Comparison of ENCODE assay signal across 1 cellular context in the genomic region with DNA sequence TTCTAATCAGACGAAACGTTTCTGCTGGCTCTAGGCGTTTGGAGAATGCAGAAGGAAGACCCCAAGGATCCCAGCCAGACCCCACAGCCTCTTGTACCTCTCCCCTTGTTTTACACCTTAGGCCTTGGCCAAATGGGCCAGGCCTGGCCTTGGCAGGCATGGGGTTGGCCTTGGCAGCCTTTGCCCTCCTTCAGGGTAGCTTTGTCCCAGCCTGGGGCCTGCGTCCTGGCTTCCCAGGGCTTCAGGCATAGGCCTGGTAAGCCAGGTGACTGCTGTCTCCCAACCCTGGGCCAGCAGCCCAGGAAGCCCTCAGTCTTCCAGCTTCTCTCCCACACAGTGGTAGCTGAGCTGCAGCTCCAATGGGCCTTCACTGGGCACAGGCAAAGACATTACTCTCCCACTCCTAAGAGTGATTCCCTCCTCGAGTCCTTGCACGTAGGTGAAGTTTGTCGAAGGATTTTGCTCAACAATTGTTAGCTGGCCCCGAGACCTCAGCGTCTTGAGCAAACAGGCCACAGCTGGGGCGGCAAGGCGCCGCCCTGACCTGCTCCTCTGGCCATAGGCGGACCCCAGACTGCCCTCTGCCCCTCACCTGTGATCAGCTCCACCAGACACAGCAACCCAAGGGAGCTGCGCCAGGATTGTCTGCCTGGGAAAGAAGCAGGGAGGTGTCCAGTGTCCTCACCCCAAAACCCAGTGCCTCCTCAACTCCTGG.
TF ChIP-seq lines count a peak whose summit lies in the region.

No MANE protein-coding gene starts in this region.

TF ChIP-seq in A549, 52 proteins besides CTCF, POLR2A, EP300 and RAD21 (continued from another document):
- TF ChIP-seq EHMT2 (IDR thresholded peaks at IDR 0.05; ENCODE audit: low read depth) (no peak), ZFP36 (IDR thresholded peaks at IDR 0.05; ENCODE audit: borderline replicate concordance, partially characterized antibody) (no peak)
